14 cellular contexts compared by ENCODE assay signal in genomic region chr2:37634914-37635358, GRCh38. TPM values are rescaled to one million over a fixed set of nuclear protein-coding genes. Genes with fewer than 3 reads are reported as not detected.
DNase-seq lines count a peak whose midpoint lies in the region; ATAC-seq lines count a peak whose summit lies in the region.
"Had no signal": no experiment of that assay in that cellular context is flagged by ENCODE, and none has a peak within 500 bp of the region (broad histone marks: within the 10 kb centered on the region; RNA-seq: fewer than 3 reads in every experiment).

No MANE protein-coding gene starts in this region.

- no peak overlapping the region for H3K4me3 ChIP-seq in naive thymus-derived CD4-positive, alpha-beta T cell (ENCODE audit: low read length)
- H3K4me3 ChIP-seq: adrenal gland had no signal

- H3K27me3 Mint-ChIP-seq in naive thymus-derived CD4-positive, alpha-beta T cell, result peaks cover 0 to 13% (median 0%) of the 10 kb centered on the region in 5 donors

- peak overlapping the region; percentile 5 to 83 (median 65) for H3K27ac Mint-ChIP-seq in naive thymus-derived CD4-positive, alpha-beta T cell
- H3K27ac Mint-ChIP-seq: progenitor cell of endocrine pancreas had no signal

- intact Hi-C loops in naive thymus-derived CD4-positive, alpha-beta T cell (cut with micrococcal nuclease), result loop anchor here (1.0 to 2.0 kb wide), 7 partner anchors 9 to 669 kb away; partner anchors contain the start of genes CDC42EP3 (in 1 of the 2) and STRN (in 1 of the 2)

- POLR2A ChIA-PET in naive thymus-derived CD4-positive, alpha-beta T cell (lab: Charles Lee), result interaction anchor here (0.9 to 1.2 kb wide), 3 partner anchors 10 to 42 kb away, joined by 3 to 5 read pairs (median 4); no protein-coding TSS in a partner anchor

- ATAC-seq in GM18517 (IDR thresholded peaks at IDR 0.05; ENCODE audit: unreplicated experiment) (peak; percentile 1), HG02571 (IDR thresholded peaks at IDR 0.05; ENCODE audit: unreplicated experiment) (peak; percentile 10), left lobe of liver (no peak)
- ATAC-seq in naive thymus-derived CD4-positive, alpha-beta T cell, result peak; percentile 6

- CTCF ChIA-PET in naive thymus-derived CD4-positive, alpha-beta T cell (lab: Charles Lee), result no interaction called here

- H3K4me1 ChIP-seq in naive thymus-derived CD4-positive, alpha-beta T cell (ENCODE audit: control insufficient read depth in 2 of 2, insufficient read depth in 2 of 2, low read length in 2 of 2), result peaks cover 24 to 58% of the 10 kb centered on the region in 2 donors
- H3K4me1 ChIP-seq: adrenal gland had no signal

- H3K36me3 Mint-ChIP-seq in naive thymus-derived CD4-positive, alpha-beta T cell, result peaks cover 0 to 5% (median 0%) of the 10 kb centered on the region in 5 donors

- H3K4me1 Mint-ChIP-seq in naive thymus-derived CD4-positive, alpha-beta T cell, result peaks cover 31 to 72% (median 36%) of the 10 kb centered on the region in 7 donors

- DNase-seq in activated T-helper 9 cell treated with anti-CD3 and anti-CD28 coated beads, Interleukin-2, amount 50 U/mL, for 16 hours (ENCODE audit: low read depth), result peak; percentile 13
- DNase-seq in naive thymus-derived CD4-positive, alpha-beta T cell, result no peak
- DNase-seq in GOT3 (lab: John Stamatoyannopoulos, UW) (no peak), left lobe of liver (ENCODE audit: low spot score) (no peak), NCI-H524 treated with DMSO at 0.1 percent for 48 hours (lab: John Stamatoyannopoulos, UW) (no peak)
- DNase-seq: erythroblast, Karpas-422, kidney, NCI-H510A treated with DMSO at 0.1 percent for 48 hours, SW 1271 had no signal

- H3K36me3 ChIP-seq in naive thymus-derived CD4-positive, alpha-beta T cell (ENCODE audit: control insufficient read depth in 2 of 3, insufficient read depth in 3 of 3, low read length in 3 of 3), result no peaks in the 10 kb centered on the region
- H3K36me3 ChIP-seq: adrenal gland had no signal

- no peaks in the 10 kb centered on the region for H3K9me3 ChIP-seq in naive thymus-derived CD4-positive, alpha-beta T cell (ENCODE audit: control insufficient read depth in 2 of 3, low read length in 3 of 3)
- H3K9me3 ChIP-seq: adrenal gland had no signal

- peaks cover 0 to 8% (median 0%) of the 10 kb centered on the region in 11 donors for H3K9me3 Mint-ChIP-seq in naive thymus-derived CD4-positive, alpha-beta T cell

- H3K27ac ChIP-seq in naive thymus-derived CD4-positive, alpha-beta T cell (ENCODE audit: low read depth, low read length), result no peak overlapping the region

- H3K4me3 Mint-ChIP-seq in naive thymus-derived CD4-positive, alpha-beta T cell, result peak overlapping the region in 8 of 10 donors; percentile 4 to 62 (median 36)

- H3K27me3 ChIP-seq in naive thymus-derived CD4-positive, alpha-beta T cell (ENCODE audit: control insufficient read depth in 2 of 2, insufficient read depth in 2 of 2, low read length in 2 of 2), result no peaks in the 10 kb centered on the region
- H3K27me3 ChIP-seq: adrenal gland had no signal

RNA-seq across cellular contexts. Expression of gene CDC42EP3, which starts 36.5 kb away (rescaled TPM):
- total RNA-seq in naive thymus-derived CD4-positive, alpha-beta T cell, result 10 to 100 TPM; 15.9 to 96.3 (median 17.7) TPM
- 10 to 100 TPM; 26.7 to 29.2 TPM for polyA plus RNA-seq in naive thymus-derived CD4-positive, alpha-beta T cell
- total RNA-seq in left lobe of liver, result 3.4 TPM
